In genomic region chr5:150065346-150065745, GRCh38 we compare ENCODE assay signal across 15 cellular contexts. TPM values are rescaled to one million over a fixed set of nuclear protein-coding genes. Genes with fewer than 3 reads are reported as not detected.
DNase-seq lines count a peak whose midpoint lies in the region; ATAC-seq and TF ChIP-seq lines count a peak whose summit lies in the region.
"Had no signal": no experiment of that assay in that cellular context is flagged by ENCODE, and none has a peak within 500 bp of the region (broad histone marks: within the 10 kb centered on the region; RNA-seq: fewer than 3 reads in every experiment).

No MANE protein-coding gene starts in this region.

- H4K20me1 ChIP-seq in H9 (ENCODE audit: control insufficient read depth, insufficient read depth, insufficient read length): no peaks in the 10 kb centered on the region

- H3K4me3 Mint-ChIP-seq in H9: no peak overlapping the region
- peak overlapping the region in 1 of 2 donors; percentile 35 for H3K4me3 Mint-ChIP-seq in stimulated activated naive B cell treated with anti-CD40 and anti-IgM and Interleukin-4, amounts not matched to agents 10 μg/mL and 1 μg/mL and 100 μg/mL, for 72 hours
- H3K4me3 Mint-ChIP-seq: memory B cell; T-helper 1 cell treated with Interleukin-12 subunit alpha and Interleukin-12 subunit beta and Interleukin-4 antibody, amounts not matched to agents 30 μg/mL and 1 μg/mL, for 36 hours had no signal

- H2AK5ac ChIP-seq in H9 (ENCODE audit: insufficient read length, low read length): no peak overlapping the region

- WGBS in H9 (ENCODE audit: extremely low coverage, insufficient read length, low lambda C conversion rate): no CpG with 5 or more reads among the region's 6 CpGs
- 67% methylated on average over 6 of the region's 6 CpGs for WGBS in right cardiac atrium

- no peak overlapping the region for H2BK120ac ChIP-seq in H9 (ENCODE audit: low read depth, low read length, poor library complexity, severe bottlenecking)

- H4K8ac ChIP-seq in H9 (replicated peaks; ENCODE audit: insufficient read length, low read depth, low read length): no peak overlapping the region

- H3T11ph ChIP-seq in H9 (ENCODE audit: low read length): no peak overlapping the region

- H2AFZ ChIP-seq in H9 (ENCODE audit: low read length): no peak overlapping the region

- H3K4me1 ChIP-seq in H9 (ENCODE audit: insufficient read depth, low read length) (no peaks in the 10 kb centered on the region), right cardiac atrium (ENCODE audit: control insufficient read depth, insufficient read depth, low read length) (no peaks in the 10 kb centered on the region)
- H3K4me1 ChIP-seq: HAP-1 had no signal

- no peak overlapping the region for H2BK12ac ChIP-seq in H9 (ENCODE audit: insufficient read length, low read depth, low read length)

- intact Hi-C loops in right cardiac atrium (cut with DNase I): no loop called here

- in situ Hi-C loops in astrocyte of the cerebellum (cut with HindIII; ENCODE audit: low sequenced_read_pairs): no loop called here

- H3K23me2 ChIP-seq in H9 (ENCODE audit: insufficient read length, low read depth, low read length, poor library complexity, severe bottlenecking): no peaks in the 10 kb centered on the region

- H3K79me1 ChIP-seq in H9 (ENCODE audit: insufficient read depth, low read depth, low read length, poor library complexity, severe bottlenecking): no peaks in the 10 kb centered on the region

- H4K5ac ChIP-seq in H9 (ENCODE audit: insufficient read length, low read depth, low read length): no peak overlapping the region

- H3K4me1 Mint-ChIP-seq in H9: peaks cover 5 to 21% of the 10 kb centered on the region in 2 experiments; a peak in 3 of 4 replicates
- peaks cover 35 to 45% of the 10 kb centered on the region in 2 donors for H3K4me1 Mint-ChIP-seq in stimulated activated naive B cell treated with anti-CD40 and anti-IgM and Interleukin-4, amounts not matched to agents 10 μg/mL and 1 μg/mL and 100 μg/mL, for 72 hours

- H3K4me2 ChIP-seq in H9 (ENCODE audit: insufficient read depth, insufficient read length, low read length): no peak overlapping the region

- H3K27ac ChIP-seq in H9 (ENCODE audit: insufficient read length, low read depth, low read length) (no peak overlapping the region), right cardiac atrium (ENCODE audit: low read length) (no peak overlapping the region)

- H3K9me3 ChIP-seq in H9 (ENCODE audit: control insufficient read depth, low read depth, low read length) (no peaks in the 10 kb centered on the region), right cardiac atrium (ENCODE audit: control insufficient read depth, low read length) (no peaks in the 10 kb centered on the region)
- H3K9me3 ChIP-seq: HAP-1 had no signal

- no peak overlapping the region for H4K91ac ChIP-seq in H9 (ENCODE audit: insufficient read length, low read depth, low read length)

- no peak overlapping the region for H2BK20ac ChIP-seq in H9 (ENCODE audit: low read depth, low read length, poor library complexity, severe bottlenecking)

- TF ChIP-seq CTCF in H9 (conservative IDR thresholded peaks at IDR 0.05) (0 out of 3 replicates have a peak, but pooled peaks have one; percentile 15), astrocyte of the cerebellum (IDR thresholded peaks at IDR 0.05; ENCODE audit: low read depth, low read length, missing control alignments) (no peak)

- no peaks in the 10 kb centered on the region for H3K27me3 ChIP-seq in H9 (ENCODE audit: insufficient read depth, low read length)
- H3K27me3 ChIP-seq in right cardiac atrium (ENCODE audit: control insufficient read depth, insufficient read depth): no peaks in the 10 kb centered on the region

- H3K14ac ChIP-seq in H9 (ENCODE audit: insufficient read depth, low read length): no peak overlapping the region

- no peaks in the 10 kb centered on the region; a peak in 1 of 5 replicates for H3K9me3 Mint-ChIP-seq in H9
- no peaks in the 10 kb centered on the region for H3K9me3 Mint-ChIP-seq in stimulated activated naive B cell treated with anti-CD40 and anti-IgM and Interleukin-4, amounts not matched to agents 10 μg/mL and 1 μg/mL and 100 μg/mL, for 72 hours
- H3K9me3 Mint-ChIP-seq: memory B cell; T-helper 1 cell treated with Interleukin-12 subunit alpha and Interleukin-12 subunit beta and Interleukin-4 antibody, amounts not matched to agents 30 μg/mL and 1 μg/mL, for 36 hours had no signal

- H3K27me3 Mint-ChIP-seq in H9 (ENCODE audit: low read depth): peaks cover 26% of the 10 kb centered on the region
- peaks cover 6 to 8% of the 10 kb centered on the region in 2 donors for H3K27me3 Mint-ChIP-seq in stimulated activated naive B cell treated with anti-CD40 and anti-IgM and Interleukin-4, amounts not matched to agents 10 μg/mL and 1 μg/mL and 100 μg/mL, for 72 hours

- H3K4ac ChIP-seq in H9 (ENCODE audit: low read depth, low read length): no peak overlapping the region

- ATAC-seq in right cardiac atrium (peak; percentile 50 to 62), GM21717 (IDR thresholded peaks at IDR 0.05; ENCODE audit: unreplicated experiment) (no peak), GM21723 (IDR thresholded peaks at IDR 0.05; ENCODE audit: unreplicated experiment) (no peak)
- peak; percentile 3 to 12 for ATAC-seq in stimulated activated naive B cell treated with anti-CD40 and anti-IgM and Interleukin-4, amounts not matched to agents 10 μg/mL and 1 μg/mL and 100 μg/mL, for 72 hours (replicated peaks)

- no peaks in the 10 kb centered on the region for H3K79me2 ChIP-seq in H9 (ENCODE audit: insufficient read depth, low read length)

- peak overlapping the region in 1 of 3 experiments; percentile 53; a peak in 1 of 7 replicates for H3K27ac Mint-ChIP-seq in H9
- H3K27ac Mint-ChIP-seq in stimulated activated naive B cell treated with anti-CD40 and anti-IgM and Interleukin-4, amounts not matched to agents 10 μg/mL and 1 μg/mL and 100 μg/mL, for 72 hours: peak overlapping the region; percentile 89
- H3K27ac Mint-ChIP-seq: memory B cell; T-helper 1 cell treated with Interleukin-12 subunit alpha and Interleukin-12 subunit beta and Interleukin-4 antibody, amounts not matched to agents 30 μg/mL and 1 μg/mL, for 36 hours had no signal

- H3K23ac ChIP-seq in H9 (ENCODE audit: insufficient read length, low read depth, low read length): no peak overlapping the region

- no peaks in the 10 kb centered on the region for H3K36me3 Mint-ChIP-seq in H9 (ENCODE audit: insufficient read depth in 1 of 3, low read depth in 3 of 3)
- H3K36me3 Mint-ChIP-seq in stimulated activated naive B cell treated with anti-CD40 and anti-IgM and Interleukin-4, amounts not matched to agents 10 μg/mL and 1 μg/mL and 100 μg/mL, for 72 hours: no peaks in the 10 kb centered on the region
- H3K36me3 Mint-ChIP-seq: memory B cell had no signal

- H2BK5ac ChIP-seq in H9 (ENCODE audit: insufficient read length, low read length): no peak overlapping the region

- DNase-seq in H9 (no peak), astrocyte of the cerebellum (ENCODE audit: low read depth) (peak; percentile 18), right cardiac atrium (peak; percentile 55 to 76 (median 75)), ureter (ENCODE audit: low spot score) (no peak)
- DNase-seq in stimulated activated naive B cell treated with anti-CD40 and anti-IgM and Interleukin-4, amounts not matched to agents 10 μg/mL and 1 μg/mL and 100 μg/mL, for 72 hours: no peak
- DNase-seq in stimulated activated CD4-positive, alpha-beta T cell treated with anti-CD3 and anti-CD28 coated beads, Interleukin-1b, Interleukin-23, amount 100 ng/mL, for 48 hours: no peak
- DNase-seq: DMS 273 treated with DMSO at 0.1 percent for 48 hours, MM.1S, NCI-H526 treated with DMSO at 0.1 percent for 48 hours, small intestine had no signal

- no peak overlapping the region for H3K9ac ChIP-seq in H9 (ENCODE audit: extremely low read depth, insufficient read length, low read length)

- no peak overlapping the region for H3K18ac ChIP-seq in H9 (ENCODE audit: insufficient read length, low read depth, low read length)

- no peak overlapping the region for H2BK15ac ChIP-seq in H9 (ENCODE audit: low read depth, low read length)

- no peak overlapping the region for H3K56ac ChIP-seq in H9 (ENCODE audit: insufficient read length, low read depth, low read length)

- H3K4me3 ChIP-seq in astrocyte of the cerebellum (ENCODE audit: low read depth, low read length) (no peak overlapping the region), right cardiac atrium (ENCODE audit: low read length) (no peak overlapping the region)
- H3K4me3 ChIP-seq: HAP-1 had no signal

RNA-seq across cellular contexts. Expression of gene CSF1R, which starts 21.0 kb away (rescaled TPM):
- total RNA-seq in H9 (2021) (0.13 TPM in 1 of 2 replicates, not detected in the other), right cardiac atrium (10 to 100 TPM; 16.5 to 31.6 (median 24.8) TPM), ureter (16.9 TPM)
- polyA plus RNA-seq in right cardiac atrium: 4.5 TPM

Comparison
In these comparisons a context has a peak if more than half of its experiments do, and no peak if none do; other contexts are left out.
1. DNase-seq: peak in astrocyte of the cerebellum (single experiment) and right cardiac atrium (3 of 3); none in H9 (single experiment), stimulated activated naive B cell treated with anti-CD40 and anti-IgM and Interleukin-4, amounts not matched to agents 10 μg/mL and 1 μg/mL and 100 μg/mL, for 72 hours (single experiment), ureter (single experiment) and stimulated activated CD4-positive, alpha-beta T cell treated with anti-CD3 and anti-CD28 coated beads, Interleukin-1b, Interleukin-23, amount 100 ng/mL, for 48 hours (single experiment).
2. ATAC-seq: peak in right cardiac atrium (2 of 2) and stimulated activated naive B cell treated with anti-CD40 and anti-IgM and Interleukin-4, amounts not matched to agents 10 μg/mL and 1 μg/mL and 100 μg/mL, for 72 hours (2 of 2); none in GM21717 (single experiment) and GM21723 (single experiment).
3. RNA of gene CSF1R, which starts 21.0 kb away (total RNA-seq): 16.5 to 31.6 TPM in right cardiac atrium and 16.9 TPM in ureter (single experiment); 0.13 TPM in H9; every median in the first group is over 10 times any median in the second.